ENCODE assay signal across 19 cellular contexts in genomic region chr10:113712755-113713154, GRCh38. TPM values are rescaled to one million over a fixed set of nuclear protein-coding genes. Genes with fewer than 3 reads are reported as not detected.
DNase-seq lines count a peak whose midpoint lies in the region; ATAC-seq and TF ChIP-seq lines count a peak whose summit lies in the region.
"Had no signal": no experiment of that assay in that cellular context is flagged by ENCODE, and none has a peak within 500 bp of the region (broad histone marks: within the 10 kb centered on the region; RNA-seq: fewer than 3 reads in every experiment).

No MANE protein-coding gene starts in this region.

- no peaks in the 10 kb centered on the region for H3K9me2 ChIP-seq in GM23338 (ENCODE audit: insufficient read depth)

- H3F3A ChIP-seq in GM23338 (replicated peaks; ENCODE audit: low read depth) = no peaks in the 10 kb centered on the region
- peaks cover 19% of the 10 kb centered on the region for H3F3A ChIP-seq in neural progenitor cell (ENCODE audit: low read depth)

- no peaks in the 10 kb centered on the region for H4K20me1 ChIP-seq in GM23338 (replicated peaks; ENCODE audit: insufficient read depth)
- H4K20me1 ChIP-seq in neural progenitor cell (ENCODE audit: low read depth) = peaks cover 7% of the 10 kb centered on the region

- H3K27me3 Mint-ChIP-seq in GM23338 (ENCODE audit: insufficient read depth, low read depth, poor library complexity) = peaks cover 4% of the 10 kb centered on the region
- H3K27me3 Mint-ChIP-seq in neural progenitor cell (ENCODE audit: insufficient read depth, low read depth) = no peaks in the 10 kb centered on the region
- no peaks in the 10 kb centered on the region for H3K27me3 Mint-ChIP-seq in T-cell
- H3K27me3 Mint-ChIP-seq: CD4-positive, CD25-positive, alpha-beta regulatory T cell had no signal

- H3K36me3 ChIP-seq in GM23338 (ENCODE audit: insufficient read depth) = no peaks in the 10 kb centered on the region
- H3K36me3 ChIP-seq in neural progenitor cell = no peaks in the 10 kb centered on the region

- H3K27ac Mint-ChIP-seq in GM23338 = 0 out of 2 replicates have a peak overlapping the region, but pooled peaks have one; percentile 19
- H3K27ac Mint-ChIP-seq in neural progenitor cell = no peak overlapping the region
- no peak overlapping the region for H3K27ac Mint-ChIP-seq in T-cell
- H3K27ac Mint-ChIP-seq: CD4-positive, CD25-positive, alpha-beta regulatory T cell had no signal

- H3K9ac ChIP-seq in neural progenitor cell = no peak overlapping the region

- no peaks in the 10 kb centered on the region; the same call in 2 of the 3 replicates for H3K9me3 Mint-ChIP-seq in GM23338
- H3K9me3 Mint-ChIP-seq in neural progenitor cell = no peaks in the 10 kb centered on the region
- H3K9me3 Mint-ChIP-seq in T-cell = no peaks in the 10 kb centered on the region

- H3K27ac ChIP-seq in GM23338 (ENCODE audit: low read depth) (0 out of 2 replicates have a peak overlapping the region, but pooled peaks have one; percentile 12), neural progenitor cell (no peak overlapping the region), foreskin keratinocyte (no peak overlapping the region)
- H3K27ac ChIP-seq: A549 had no signal

- H3K79me2 ChIP-seq in GM23338 (replicated peaks; ENCODE audit: insufficient read depth) = no peaks in the 10 kb centered on the region
- no peaks in the 10 kb centered on the region for H3K79me2 ChIP-seq in neural progenitor cell (ENCODE audit: low read depth)

- H3K27me3 ChIP-seq in GM23338 (ENCODE audit: insufficient read depth) (no peaks in the 10 kb centered on the region), neural progenitor cell (no peaks in the 10 kb centered on the region), foreskin keratinocyte (no peaks in the 10 kb centered on the region)

- H3K4me1 ChIP-seq in GM23338 (ENCODE audit: insufficient read depth) (peaks cover 31% of the 10 kb centered on the region), neural progenitor cell (peaks cover 36% of the 10 kb centered on the region), foreskin keratinocyte (no peaks in the 10 kb centered on the region)

- H3K4me3 Mint-ChIP-seq in GM23338 = peak overlapping the region; percentile 10; the same call in 1 of the 3 replicates
- no peak overlapping the region for H3K4me3 Mint-ChIP-seq in neural progenitor cell
- H3K4me3 Mint-ChIP-seq in T-cell = no peak overlapping the region

- TF ChIP-seq CTCF in GM23338 (conservative IDR thresholded peaks at IDR 0.05; ENCODE audit: low read depth in 2 of 2) (no peak), neural progenitor cell (IDR thresholded peaks at IDR 0.05) (no peak), foreskin keratinocyte (conservative IDR thresholded peaks at IDR 0.05) (no peak)

- no peak overlapping the region for H2AFZ ChIP-seq in GM23338
- H2AFZ ChIP-seq in neural progenitor cell (replicated peaks) = no peak overlapping the region

- peaks cover 3% of the 10 kb centered on the region; the same call in 1 of the 3 replicates for H3K36me3 Mint-ChIP-seq in GM23338 (ENCODE audit: low read depth)
- H3K36me3 Mint-ChIP-seq in neural progenitor cell = peaks cover 7% of the 10 kb centered on the region
- peaks cover 54% of the 10 kb centered on the region for H3K36me3 Mint-ChIP-seq in T-cell

- CTCF ChIA-PET in T-cell (lab: Charles Lee) = no interaction called here

- ATAC-seq in GM23338 = peak; percentile 93
- no peak for ATAC-seq in T-cell (replicated peaks in 1 of 4)
- no peak for ATAC-seq in HG03439 (IDR thresholded peaks at IDR 0.05; ENCODE audit: unreplicated experiment)
- no peak for ATAC-seq in foreskin keratinocyte
- ATAC-seq: A549 had no signal

- H3K4me2 ChIP-seq in GM23338 = no peak overlapping the region
- no peak overlapping the region for H3K4me2 ChIP-seq in neural progenitor cell
- H3K4me2 ChIP-seq: A549 had no signal

- H3K9me3 ChIP-seq in neural progenitor cell (ENCODE audit: low read depth) = no peaks in the 10 kb centered on the region
- H3K9me3 ChIP-seq: A549 had no signal

- H3K4me3 ChIP-seq in GM23338 (no peak overlapping the region), neural progenitor cell (no peak overlapping the region)
- H3K4me3 ChIP-seq: A549 had no signal

- POLR2A ChIA-PET in T-cell (lab: Charles Lee) = interaction anchor here in 1 of 2 donors (0.6 kb wide), 1 partner anchor 1161 kb away, joined by 10 read pairs; no protein-coding TSS in a partner anchor

- DNase-seq in GM23338 (ENCODE audit: low spot score) = peak; percentile 80
- peak; percentile 94 to 97 for DNase-seq in NCI-H526 (lab: John Stamatoyannopoulos, UW)
- DNase-seq in iPS DF 19.7 (ENCODE audit: low read depth, low spot score) = peak; percentile 60
- DNase-seq in neural progenitor cell (ENCODE audit: low spot score) = peak; percentile 12
- DNase-seq in COLO668 (lab: John Stamatoyannopoulos, UW; ENCODE audit: unreplicated experiment) = no peak
- DNase-seq in T-cell = no peak
- no peak for DNase-seq in foreskin keratinocyte
- DNase-seq: CD4-positive, CD25-positive, alpha-beta regulatory T cell; DMS79; Karpas-422; MM.1S; NCI-H1105 treated with DMSO at 0.1 percent for 48 hours; NCI-H1930; NCI-H2171 treated with DMSO at 0.1 percent for 48 hours; NCI-H524; RPMI8226 had no signal

- peaks cover 52% of the 10 kb centered on the region for H3K4me1 Mint-ChIP-seq in GM23338
- H3K4me1 Mint-ChIP-seq in neural progenitor cell = peaks cover 39% of the 10 kb centered on the region
- peaks cover 21 to 25% (median 25%) of the 10 kb centered on the region in 3 donors for H3K4me1 Mint-ChIP-seq in T-cell

TF ChIP-seq in GM23338, 12 proteins besides CTCF, POLR2A, EP300 and RAD21:
- TF ChIP-seq NANOG (IDR thresholded peaks at IDR 0.05; ENCODE audit: borderline replicate concordance) = no peak
- no peak for TF ChIP-seq CREB1 (CRISPR knock-in tag; IDR thresholded peaks at IDR 0.05; ENCODE audit: low read depth)
TF ChIP-seq in GM23338: peak in this region for 0.

RNA-seq across cellular contexts. Expression of gene CASP7, which starts 33.0 kb away (rescaled TPM):
- 5.7 and 7.0 TPM in 2 replicates for total RNA-seq in GM23338 (2014; rRNA removed; shearing (Covaris generic))
- 2.1 and 2.5 TPM in 2 replicates for polyA plus RNA-seq in GM23338 (2016; fragmentation: Nextera tagmentation; extraction: Ambion mirVana)
- 17.8 and 18.9 TPM in 2 replicates for total RNA-seq in neural progenitor cell (ENCODE audit: low replicate concordance)
- total RNA-seq in T-cell = 10 to 100 TPM in 4 of 5 donors, 1 to 10 TPM in 1; 9.7 to 15.9 (median 13.9) TPM
- 24.8 and 31.8 TPM in 2 replicates for total RNA-seq in foreskin keratinocyte
- polyA plus RNA-seq in foreskin keratinocyte = 15.2 and 17.2 TPM in 2 replicates

RNA-seq across cellular contexts. Expression of gene PLEKHS1, which starts 38.7 kb away (rescaled TPM):
- total RNA-seq in GM23338 (2014; rRNA removed; shearing (Covaris generic)) = not detected in 2 replicates
- polyA plus RNA-seq in GM23338 (2016; fragmentation: Nextera tagmentation; extraction: Ambion mirVana) (not detected in 2 replicates), foreskin keratinocyte (not detected in 2 replicates)
- total RNA-seq in neural progenitor cell (ENCODE audit: low replicate concordance) (not detected in 2 replicates), T-cell (not detected), foreskin keratinocyte (not detected in 2 replicates)
- total RNA-seq: OCI-LY7 had no signal
- polyA plus RNA-seq: CD4-positive, CD25-positive, alpha-beta regulatory T cell had no signal

RNA-seq across cellular contexts. Expression of gene NRAP, which starts 48.9 kb away (rescaled TPM):
- not detected in 2 replicates for total RNA-seq in GM23338 (2014; rRNA removed; shearing (Covaris generic))
- polyA plus RNA-seq in GM23338 (2016; fragmentation: Nextera tagmentation; extraction: Ambion mirVana) = not detected in 2 replicates
- total RNA-seq in neural progenitor cell (ENCODE audit: low replicate concordance) = not detected in 2 replicates
- total RNA-seq in T-cell = not detected
- total RNA-seq in foreskin keratinocyte = not detected in 2 replicates
- polyA plus RNA-seq in foreskin keratinocyte = not detected in 2 replicates
- total RNA-seq: CD4-positive, CD25-positive, alpha-beta regulatory T cell; OCI-LY7 had no signal
- polyA plus RNA-seq: A549; CD4-positive, CD25-positive, alpha-beta regulatory T cell had no signal

Comparison
In these comparisons a context has a peak if more than half of its experiments do, and no peak if none do; other contexts are left out.
1. DNase-seq: peak in GM23338 (single experiment), NCI-H526 (2 of 2), iPS DF 19.7 (single experiment) and neural progenitor cell (single experiment); none in COLO668 (single experiment), T-cell (0 of 34) and foreskin keratinocyte (0 of 2).